In genomic region chr9:35114113-35114847, GRCh38 we compare ENCODE assay signal across 8 cellular contexts. TPM values are rescaled to one million over a fixed set of nuclear protein-coding genes. Genes with fewer than 3 reads are reported as not detected.
A peak's percentile ranks its signal among the peaks of the same experiment; 100 is the strongest.
DNase-seq lines count a peak whose midpoint lies in the region; TF ChIP-seq lines count a peak whose summit lies in the region.

No MANE protein-coding gene starts in this region.

- TF ChIP-seq CTCF in BE2C (IDR thresholded peaks at IDR 0.05; ENCODE audit: low read depth, low read length) (no peak), endothelial cell (IDR thresholded peaks at IDR 0.05; ENCODE audit: unreplicated experiment) (no peak)

- H3K4me1 ChIP-seq in BE2C (peaks cover 16% of the 10 kb centered on the region), mesodermal cell (ENCODE audit: control insufficient read depth, insufficient read depth, low read length, poor library complexity, severe bottlenecking) (peaks cover 28% of the 10 kb centered on the region)

- H3K4me3 Mint-ChIP-seq in endothelial cell (ENCODE audit: unreplicated experiment), result peak overlapping the region; percentile 99

- peaks cover 32% of the 10 kb centered on the region for H3K4me1 Mint-ChIP-seq in endothelial cell (ENCODE audit: unreplicated experiment)

- peaks cover 13% of the 10 kb centered on the region for H3K27me3 Mint-ChIP-seq in endothelial cell (ENCODE audit: unreplicated experiment)

- peaks cover 19% of the 10 kb centered on the region for H3K36me3 Mint-ChIP-seq in endothelial cell (ENCODE audit: low read depth, unreplicated experiment)

- H3K27ac Mint-ChIP-seq in endothelial cell (ENCODE audit: unreplicated experiment), result peak overlapping the region; percentile 98

- DNase-seq in BE2C, result peak; percentile 88
- DNase-seq in H7, result peak; percentile 86
- DNase-seq in NCI-H82 (lab: John Stamatoyannopoulos, UW), result peak; percentile 76
- DNase-seq in activated CD8-positive, alpha-beta memory T cell treated with anti-CD3 and anti-CD28 coated beads for 1 hour (ENCODE audit: extremely low read depth in 1 of 2, low read depth in 1 of 2), result peak; percentile 33 to 45
- DNase-seq in endothelial cell (ENCODE audit: low spot score), result peak; percentile 80
- DNase-seq in stimulated activated CD8-positive, alpha-beta memory T cell treated with anti-CD3 and anti-CD28 coated beads, Interleukin-4, amount 100 ng/mL, for 48 hours, result peak; percentile 77
- DNase-seq in HuH-7.5 (ENCODE audit: low spot score), result no peak

- 0% methylated on average over 2 to 3 of the region's 5 CpGs for WGBS in mesodermal cell (ENCODE audit: insufficient coverage in 2 of 2), 2 experiments

- H3K9me3 Mint-ChIP-seq in endothelial cell (ENCODE audit: unreplicated experiment), result no peaks in the 10 kb centered on the region

- H3K4me3 ChIP-seq in BE2C (ENCODE audit: low read depth, low read length), result peak overlapping the region; percentile 68
- peak overlapping the region; percentile 73 for H3K4me3 ChIP-seq in H7 (ENCODE audit: insufficient read depth, low read depth, low read length)
- H3K4me3 ChIP-seq in mesodermal cell (ENCODE audit: extremely low read depth, insufficient read depth, low read length, poor library complexity, severe bottlenecking), result peak overlapping the region; percentile 58

- H3K27me3 ChIP-seq in BE2C, result no peaks in the 10 kb centered on the region
- no peaks in the 10 kb centered on the region for H3K27me3 ChIP-seq in H7 (ENCODE audit: control insufficient read depth, insufficient read depth, low read length)

- peak overlapping the region; percentile 85 for H3K27ac ChIP-seq in mesodermal cell (ENCODE audit: low read depth, low read length, severe bottlenecking)

- H3K36me3 ChIP-seq in BE2C, result no peaks in the 10 kb centered on the region
- no peaks in the 10 kb centered on the region for H3K36me3 ChIP-seq in H7 (replicated peaks; ENCODE audit: control insufficient read depth, insufficient read depth, low read length)
- peaks cover 8% of the 10 kb centered on the region for H3K36me3 ChIP-seq in mesodermal cell (ENCODE audit: control insufficient read depth, insufficient read depth, low read length)

- no peaks in the 10 kb centered on the region for H3K9me3 ChIP-seq in BE2C
- no peaks in the 10 kb centered on the region for H3K9me3 ChIP-seq in mesodermal cell (ENCODE audit: control insufficient read depth, low read length)

RNA-seq across cellular contexts. Expression of gene ATOSB, which starts 1.4 kb away (rescaled TPM):
- polyA plus RNA-seq in BE2C (2012; ENCODE audit: insufficient read depth, insufficient read length, low read depth), result 17.6 TPM
- 9.4 and 13.9 TPM in 2 replicates for total RNA-seq in H7 (2014; rRNA removed; shearing (Covaris generic))
- total RNA-seq in endothelial cell (ENCODE audit: unreplicated experiment), result 33.7 TPM
- polyA plus RNA-seq in mesodermal cell (2013, experiment 1 of 2), result 35.3 TPM
- 29.5 TPM for polyA plus RNA-seq in mesodermal cell (2013, experiment 2 of 2)

RNA-seq across cellular contexts. Expression of gene STOML2, which starts 11.3 kb away (rescaled TPM):
- 142 TPM for polyA plus RNA-seq in BE2C (2012; ENCODE audit: insufficient read depth, insufficient read length, low read depth)
- total RNA-seq in H7 (2014; rRNA removed; shearing (Covaris generic)), result 211 and 244 TPM in 2 replicates
- 108 TPM for total RNA-seq in endothelial cell (ENCODE audit: unreplicated experiment)
- 136 TPM for polyA plus RNA-seq in mesodermal cell (2013, experiment 1 of 2)
- 120 TPM for polyA plus RNA-seq in mesodermal cell (2013, experiment 2 of 2)

RNA-seq across cellular contexts. Expression of gene PIGO, which starts 17.9 kb away (rescaled TPM):
- 23.5 TPM for polyA plus RNA-seq in BE2C (2012; ENCODE audit: insufficient read depth, insufficient read length, low read depth)
- 29.6 and 29.8 TPM in 2 replicates for total RNA-seq in H7 (2014; rRNA removed; shearing (Covaris generic))
- total RNA-seq in endothelial cell (ENCODE audit: unreplicated experiment), result 20.3 TPM
- 22.2 TPM for polyA plus RNA-seq in mesodermal cell (2013, experiment 1 of 2)
- polyA plus RNA-seq in mesodermal cell (2013, experiment 2 of 2), result 17.9 TPM

RNA-seq across cellular contexts. Expression of gene FANCG, which starts 34.5 kb away (rescaled TPM):
- 9.5 TPM for polyA plus RNA-seq in BE2C (2012; ENCODE audit: insufficient read depth, insufficient read length, low read depth)
- total RNA-seq in H7 (2014; rRNA removed; shearing (Covaris generic)), result 87.1 and 89.6 TPM in 2 replicates
- total RNA-seq in endothelial cell (ENCODE audit: unreplicated experiment), result 41.4 TPM
- 36.6 TPM for polyA plus RNA-seq in mesodermal cell (2013, experiment 1 of 2)
- polyA plus RNA-seq in mesodermal cell (2013, experiment 2 of 2), result 38.0 TPM

RNA-seq across cellular contexts. Expression of gene VCP, which starts 41.9 kb away (rescaled TPM):
- 117 TPM for polyA plus RNA-seq in BE2C (2012; ENCODE audit: insufficient read depth, insufficient read length, low read depth)
- total RNA-seq in H7 (2014; rRNA removed; shearing (Covaris generic)), result 509 and 709 TPM in 2 replicates
- total RNA-seq in endothelial cell (ENCODE audit: unreplicated experiment), result 397 TPM
- polyA plus RNA-seq in mesodermal cell (2013, experiment 1 of 2), result 317 TPM
- 288 TPM for polyA plus RNA-seq in mesodermal cell (2013, experiment 2 of 2)
